8 cellular contexts compared by ENCODE assay signal in the genomic region with DNA sequence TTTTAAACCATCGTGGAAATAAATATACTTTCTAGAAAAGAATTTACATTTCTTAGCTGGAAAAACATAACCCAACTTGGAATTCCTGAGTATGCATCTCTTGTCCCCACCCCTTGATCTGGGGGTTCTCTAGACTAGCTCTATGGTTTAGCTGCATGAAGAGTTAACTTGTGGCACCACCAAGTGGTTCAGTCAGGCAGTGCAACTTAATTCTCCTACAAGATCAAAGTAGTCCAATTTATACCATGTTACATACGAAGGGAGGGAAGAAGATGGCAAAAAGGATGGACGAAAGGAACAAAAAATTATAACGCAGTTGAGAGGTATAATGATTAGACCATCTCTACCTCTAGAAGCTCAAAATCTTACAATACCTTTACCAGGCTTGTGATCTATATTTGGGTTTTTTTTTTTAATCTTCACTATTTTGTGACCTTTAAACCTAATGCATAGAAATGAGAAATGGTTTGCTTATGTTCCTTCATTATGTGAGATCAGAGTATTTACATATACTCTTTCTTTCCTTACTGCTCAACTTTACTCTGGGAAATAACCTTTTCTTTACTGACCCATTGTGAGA. TPM values are rescaled to one million over a fixed set of nuclear protein-coding genes. Genes with fewer than 3 reads are reported as not detected.
DNase-seq lines count a peak whose midpoint lies in the region; ATAC-seq and TF ChIP-seq lines count a peak whose summit lies in the region.

No MANE protein-coding gene starts in this region.

- in situ Hi-C loops in G401 (cut with HindIII; ENCODE audit: low sequenced_read_pairs) = no loop called here

- 36% methylated on average over 4 of the region's 4 CpGs for WGBS in smooth muscle cell (ENCODE audit: low lambda C conversion rate)

- TF ChIP-seq CTCF in Loucy (conservative IDR thresholded peaks at IDR 0.05; ENCODE audit: low read length) (peak; percentile 97), smooth muscle cell (IDR thresholded peaks at IDR 0.05; ENCODE audit: borderline replicate concordance, insufficient read depth, poor library complexity, severe bottlenecking) (peak; percentile 83)

- no peaks in the 10 kb centered on the region for H3K79me2 ChIP-seq in Loucy (ENCODE audit: insufficient read depth, low read length)
- H3K79me2 ChIP-seq in smooth muscle cell (ENCODE audit: low read depth) = no peaks in the 10 kb centered on the region

- H3K27ac ChIP-seq in smooth muscle cell (ENCODE audit: low read depth) = no peak overlapping the region

- H2AFZ ChIP-seq in Loucy (ENCODE audit: low read length) = no peak overlapping the region
- H2AFZ ChIP-seq in smooth muscle cell (ENCODE audit: low read depth) = no peak overlapping the region

- H3K9me2 ChIP-seq in Loucy (replicated peaks; ENCODE audit: low read depth, low read length) = no peaks in the 10 kb centered on the region

- no peak overlapping the region for H3K4me3 ChIP-seq in Loucy (ENCODE audit: low read length, poor library complexity, severe bottlenecking)
- no peak overlapping the region for H3K4me3 ChIP-seq in smooth muscle cell

- H3K27me3 ChIP-seq in Loucy (ENCODE audit: insufficient read depth, low read length, poor library complexity, severe bottlenecking) = no peaks in the 10 kb centered on the region
- H3K27me3 ChIP-seq in smooth muscle cell (ENCODE audit: low read depth) = no peaks in the 10 kb centered on the region

- ATAC-seq in GM21723 (IDR thresholded peaks at IDR 0.05; ENCODE audit: unreplicated experiment) (peak; percentile 87), GM18498 (IDR thresholded peaks at IDR 0.05; ENCODE audit: unreplicated experiment) (no peak)

- H3K9ac ChIP-seq in Loucy (ENCODE audit: low read depth, low read length, poor library complexity, severe bottlenecking) = no peak overlapping the region
- H3K9ac ChIP-seq in smooth muscle cell (ENCODE audit: low read depth) = no peak overlapping the region

- no peaks in the 10 kb centered on the region for H4K20me1 ChIP-seq in Loucy (ENCODE audit: insufficient read depth, low read length, poor library complexity, severe bottlenecking)
- H4K20me1 ChIP-seq in smooth muscle cell (ENCODE audit: low read depth) = peaks cover 4% of the 10 kb centered on the region

- no peaks in the 10 kb centered on the region for H3K9me3 ChIP-seq in Loucy (ENCODE audit: insufficient read depth, low read depth, low read length)
- H3K9me3 ChIP-seq in smooth muscle cell (replicated peaks; ENCODE audit: low read depth) = no peaks in the 10 kb centered on the region

- H3K4me2 ChIP-seq in Loucy (ENCODE audit: low read depth, low read length, poor library complexity, severe bottlenecking) (no peak overlapping the region), smooth muscle cell (no peak overlapping the region)

- DNase-seq in G401 (ENCODE audit: low spot score) (peak; percentile 87), T follicular helper cell (ENCODE audit: low read depth) (peak; percentile 16), amniotic epithelial cell (ENCODE audit: low read depth) (peak; percentile 80), hypothalamus (lab: John Stamatoyannopoulos, UW) (peak in 27 of 51 donors; percentile 1 to 62 (median 19)), smooth muscle cell (lab: John Stamatoyannopoulos, UW; ENCODE audit: unreplicated experiment) (no peak)

- no peaks in the 10 kb centered on the region for H3K4me1 ChIP-seq in Loucy (ENCODE audit: insufficient read depth, low read length, poor library complexity, severe bottlenecking)
- H3K4me1 ChIP-seq in smooth muscle cell (ENCODE audit: low read depth) = no peaks in the 10 kb centered on the region

- H3K36me3 ChIP-seq in Loucy (ENCODE audit: insufficient read depth, low read length) (peaks cover 9% of the 10 kb centered on the region; the same call in 1 of the 2 replicates), smooth muscle cell (ENCODE audit: low read depth) (peaks cover 7% of the 10 kb centered on the region)

- no peaks in the 10 kb centered on the region for H3F3A ChIP-seq in Loucy (ENCODE audit: low read depth)
- H3F3A ChIP-seq in smooth muscle cell (ENCODE audit: low read depth) = no peaks in the 10 kb centered on the region

RNA-seq across cellular contexts. Expression of a gene that starts 28.5 kb away (rescaled TPM):
- total RNA-seq in G401 (2014; rRNA removed; shearing (Covaris generic)) = 33.2 and 48.1 TPM in 2 replicates
- 31.7 and 34.3 TPM in 2 replicates for total RNA-seq in smooth muscle cell
- polyA plus RNA-seq in smooth muscle cell = 29.9 and 37.1 TPM in 2 replicates
